Comparison of ENCODE assay signal across 1 cellular context in genomic region chr6:26594730-26595632, GRCh38.
TF ChIP-seq lines count a peak whose summit lies in the region.

No MANE protein-coding gene starts in this region.

TF ChIP-seq in HepG2, 621 proteins besides CTCF, POLR2A, EP300 and RAD21 (continued from another document):
- 0 out of 2 replicates have a peak, but pooled peaks have one; percentile 47 for TF ChIP-seq SSRP1 (CRISPR knock-in tag; IDR thresholded peaks at IDR 0.05)
- no peak for TF ChIP-seq ZMYM4 (CRISPR knock-in tag; IDR thresholded peaks at IDR 0.05)
- peak; percentile 54; the same call in 1 of the 2 replicates for TF ChIP-seq YEATS2 (CRISPR knock-in tag; IDR thresholded peaks at IDR 0.05; ENCODE audit: borderline replicate concordance)
- no peak for TF ChIP-seq EZH2 (conservative IDR thresholded peaks at IDR 0.05; ENCODE audit: low read depth, low read length)
- TF ChIP-seq ZNF775 (CRISPR knock-in tag; IDR thresholded peaks at IDR 0.05; ENCODE audit: borderline replicate concordance), result no peak
- TF ChIP-seq ZBTB34 (CRISPR knock-in tag; IDR thresholded peaks at IDR 0.05), result no peak
- no peak for TF ChIP-seq ZNF777 (CRISPR knock-in tag; IDR thresholded peaks at IDR 0.05)
- no peak for TF ChIP-seq ONECUT2 (CRISPR knock-in tag; IDR thresholded peaks at IDR 0.05)
- no peak for TF ChIP-seq ZNF432 (CRISPR knock-in tag; IDR thresholded peaks at IDR 0.05; ENCODE audit: borderline replicate concordance)
- TF ChIP-seq MNT (IDR thresholded peaks at IDR 0.05), result no peak
- TF ChIP-seq ZNF792 (CRISPR knock-in tag; IDR thresholded peaks at IDR 0.05), result 0 out of 2 replicates have a peak, but pooled peaks have one; percentile 36
- TF ChIP-seq PRMT3 (CRISPR knock-in tag; IDR thresholded peaks at IDR 0.05; ENCODE audit: borderline replicate concordance, low read depth), result no peak
- 0 out of 2 replicates have a peak, but pooled peaks have one; percentile 19 for TF ChIP-seq CREM (IDR thresholded peaks at IDR 0.05)
- TF ChIP-seq CREM (CRISPR knock-in tag; IDR thresholded peaks at IDR 0.05), result no peak
TF ChIP-seq in HepG2: peak in this region for 36.
